In the genomic region with DNA sequence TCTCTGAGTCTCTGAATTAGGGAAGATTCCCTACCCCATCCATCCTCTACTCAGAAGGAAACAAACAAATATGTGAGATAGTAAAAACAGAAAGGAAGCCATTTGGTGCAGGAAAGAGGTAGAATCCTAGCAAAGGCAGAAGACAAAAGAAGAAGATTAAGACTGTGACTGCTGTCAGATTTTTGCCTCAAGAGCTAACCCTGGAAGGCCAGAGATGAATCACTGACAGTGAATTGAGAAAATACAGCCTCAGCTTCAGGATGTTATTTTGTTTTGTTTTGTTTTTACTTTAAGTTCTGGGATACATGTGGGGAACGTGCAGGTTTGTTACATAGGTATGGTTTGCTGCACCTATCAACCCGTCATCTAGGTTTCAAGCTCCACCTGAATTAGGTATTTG, we compare ENCODE assay signal across 1 cellular context.
TF ChIP-seq lines count a peak whose summit lies in the region.

No MANE protein-coding gene starts in this region.

TF ChIP-seq in IMR-90, 13 proteins besides CTCF, POLR2A, EP300 and RAD21:
- no peak for TF ChIP-seq NFE2L2 (IDR thresholded peaks at IDR 0.05; ENCODE audit: low read depth, low read length)
- TF ChIP-seq MXI1 (IDR thresholded peaks at IDR 0.05; ENCODE audit: borderline replicate concordance, low read depth, low read length): no peak
- TF ChIP-seq, protein P1, sequence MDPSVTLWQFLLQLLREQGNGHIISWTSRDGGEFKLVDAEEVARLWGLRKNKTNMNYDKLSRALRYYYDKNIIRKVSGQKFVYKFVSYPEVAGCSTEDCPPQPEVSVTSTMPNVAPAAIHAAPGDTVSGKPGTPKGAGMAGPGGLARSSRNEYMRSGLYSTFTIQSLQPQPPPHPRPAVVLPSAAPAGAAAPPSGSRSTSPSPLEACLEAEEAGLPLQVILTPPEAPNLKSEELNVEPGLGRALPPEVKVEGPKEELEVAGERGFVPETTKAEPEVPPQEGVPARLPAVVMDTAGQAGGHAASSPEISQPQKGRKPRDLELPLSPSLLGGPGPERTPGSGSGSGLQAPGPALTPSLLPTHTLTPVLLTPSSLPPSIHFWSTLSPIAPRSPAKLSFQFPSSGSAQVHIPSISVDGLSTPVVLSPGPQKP (IDR thresholded peaks at IDR 0.05; ENCODE audit: borderline replicate concordance, low read depth, low read length): no peak
- no peak for TF ChIP-seq MAFK (IDR thresholded peaks at IDR 0.05; ENCODE audit: low read depth, low read length)
- no peak for TF ChIP-seq RCOR1 (IDR thresholded peaks at IDR 0.05; ENCODE audit: insufficient replicate concordance, low read length)
- no peak for TF ChIP-seq FOS (IDR thresholded peaks at IDR 0.05; ENCODE audit: low read depth, low read length)
- TF ChIP-seq MAZ (IDR thresholded peaks at IDR 0.05; ENCODE audit: borderline replicate concordance, low read depth, low read length): no peak
- no peak for TF ChIP-seq SMC3 (IDR thresholded peaks at IDR 0.05; ENCODE audit: low read depth, low read length)
- TF ChIP-seq, protein P2, sequence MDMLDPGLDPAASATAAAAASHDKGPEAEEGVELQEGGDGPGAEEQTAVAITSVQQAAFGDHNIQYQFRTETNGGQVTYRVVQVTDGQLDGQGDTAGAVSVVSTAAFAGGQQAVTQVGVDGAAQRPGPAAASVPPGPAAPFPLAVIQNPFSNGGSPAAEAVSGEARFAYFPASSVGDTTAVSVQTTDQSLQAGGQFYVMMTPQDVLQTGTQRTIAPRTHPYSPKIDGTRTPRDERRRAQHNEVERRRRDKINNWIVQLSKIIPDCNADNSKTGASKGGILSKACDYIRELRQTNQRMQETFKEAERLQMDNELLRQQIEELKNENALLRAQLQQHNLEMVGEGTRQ (IDR thresholded peaks at IDR 0.05; ENCODE audit: low read depth, low read length): no peak
- no peak for TF ChIP-seq CEBPB (IDR thresholded peaks at IDR 0.05; ENCODE audit: low read depth, low read length)
TF ChIP-seq in IMR-90: peak in this region for 0.
